ENCODE assay signal across 11 cellular contexts in the genomic region with DNA sequence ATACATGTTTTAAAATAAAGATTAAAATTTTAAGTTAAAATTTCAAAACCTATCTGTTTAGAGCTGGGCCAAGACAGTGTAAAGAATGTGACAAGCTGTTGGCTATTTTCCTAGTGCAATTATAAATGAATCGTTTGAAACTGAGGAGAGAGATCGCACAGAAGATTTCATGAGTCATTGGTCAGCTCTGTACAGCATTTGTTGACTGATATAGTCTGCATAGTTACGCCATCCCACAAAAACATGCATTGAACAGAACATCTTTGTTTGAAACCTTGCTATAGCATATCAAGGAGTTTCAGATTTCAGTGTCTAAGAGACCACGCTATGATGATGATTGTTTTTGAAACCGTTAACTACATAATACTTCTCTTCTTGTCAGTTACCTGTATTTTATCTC. TPM values are rescaled to one million over a fixed set of nuclear protein-coding genes. Genes with fewer than 3 reads are reported as not detected.
A peak's percentile ranks its signal among the peaks of the same experiment; 100 is the strongest.
DNase-seq lines count a peak whose midpoint lies in the region; ATAC-seq and TF ChIP-seq lines count a peak whose summit lies in the region.
"Had no signal": no experiment of that assay in that cellular context is flagged by ENCODE, and none has a peak within 500 bp of the region (broad histone marks: within the 10 kb centered on the region; RNA-seq: fewer than 3 reads in every experiment).

No MANE protein-coding gene starts in this region.

- BruUV-seq in Calu3 (replicated peaks; lab: Mats Ljungman, UMichigan): no TSS peak

- H3K4me3 ChIP-seq in adipocyte (ENCODE audit: low read length) (no peak overlapping the region), sigmoid colon (no peak overlapping the region)
- H3K4me3 ChIP-seq: SK-N-MC had no signal

- no peak overlapping the region for H3K27ac ChIP-seq in sigmoid colon
- H3K27ac ChIP-seq: SK-N-MC had no signal

- no peak overlapping the region for H3K9ac ChIP-seq in adipocyte (ENCODE audit: low read length)

- H3K36me3 ChIP-seq in adipocyte (ENCODE audit: control insufficient read depth, insufficient read depth, low read length, severe bottlenecking) (no peaks in the 10 kb centered on the region), sigmoid colon (no peaks in the 10 kb centered on the region)

- H3K27me3 Mint-ChIP-seq in Calu3 (ENCODE audit: unreplicated experiment) (no peaks in the 10 kb centered on the region), nephron progenitor cell (ENCODE audit: low read depth, poor library complexity) (peaks cover 7% of the 10 kb centered on the region)

- H3K4me1 ChIP-seq in adipocyte (ENCODE audit: control insufficient read depth, insufficient read depth, low read length) (peaks cover 19% of the 10 kb centered on the region), sigmoid colon (peaks cover 0 to 25% (median 21%) of the 10 kb centered on the region in 4 donors)

- H3K27me3 ChIP-seq in adipocyte (replicated peaks; ENCODE audit: control insufficient read depth, insufficient read depth, low read length): no peaks in the 10 kb centered on the region
- H3K27me3 ChIP-seq in sigmoid colon: no peaks in the 10 kb centered on the region

- WGBS in sigmoid colon, 2 donors: 70 to 72% methylated on average over 5 of the region's 5 CpGs

- intact Hi-C loops in Calu3 (cut with micrococcal nuclease; ENCODE audit: unreplicated experiment) (no loop called here), sigmoid colon (cut with DNase I) (loop anchor here (10.0 kb wide), 1 partner anchor 89 kb away; the partner anchor contains the start of gene OTUD1)

- no peak for TF ChIP-seq EP300 in sigmoid colon (IDR thresholded peaks at IDR 0.05)

- no peak for TF ChIP-seq POLR2A in sigmoid colon (IDR thresholded peaks at IDR 0.05)

- H3K4me1 Mint-ChIP-seq in Calu3 (ENCODE audit: low read depth, unreplicated experiment) (peaks cover 19% of the 10 kb centered on the region), nephron progenitor cell (peaks cover 43% of the 10 kb centered on the region)

- ATAC-seq in GM18520 (IDR thresholded peaks at IDR 0.05; ENCODE audit: unreplicated experiment) (no peak), HG03354 (IDR thresholded peaks at IDR 0.05; ENCODE audit: poor library complexity, severe bottlenecking, unreplicated experiment) (no peak)

- H3K4me3 Mint-ChIP-seq in Calu3 (ENCODE audit: low read depth, unreplicated experiment) (no peak overlapping the region), nephron progenitor cell (no peak overlapping the region)

- H3K9me3 Mint-ChIP-seq in Calu3 (ENCODE audit: low read depth, unreplicated experiment) (no peaks in the 10 kb centered on the region), nephron progenitor cell (no peaks in the 10 kb centered on the region)

- CTCF ChIA-PET in Calu3 (lab: Charles Lee): interaction anchor here (0.5 to 0.9 kb wide), 3 partner anchors 30 to 621 kb away, joined by 3 to 4 read pairs (median 3); no protein-coding TSS in a partner anchor

- TF ChIP-seq CTCF in Calu3 (IDR thresholded peaks at IDR 0.05; ENCODE audit: unreplicated experiment) (no peak), sigmoid colon (IDR thresholded peaks at IDR 0.05) (no peak), nephron progenitor cell (IDR thresholded peaks at IDR 0.05) (no peak)

- H3K27ac Mint-ChIP-seq in Calu3 (ENCODE audit: unreplicated experiment) (no peak overlapping the region), nephron progenitor cell (no peak overlapping the region)

- DNase-seq in Calu3 (peak; percentile 49), HT-29 (ENCODE audit: low spot score) (peak; percentile 67), adipocyte (ENCODE audit: low read depth) (peak; percentile 80), left kidney (ENCODE audit: low read depth, low spot score) (peak; percentile 65), sigmoid colon (no peak), nephron progenitor cell (no peak)
- DNase-seq: activated T-cell treated with anti-CD3 and anti-CD28 coated beads for 4 hours had no signal

- peaks cover 9% of the 10 kb centered on the region for H3K36me3 Mint-ChIP-seq in Calu3 (ENCODE audit: insufficient read depth, unreplicated experiment)
- no peaks in the 10 kb centered on the region for H3K36me3 Mint-ChIP-seq in nephron progenitor cell (ENCODE audit: low read depth)

- H3K9me3 ChIP-seq in adipocyte (ENCODE audit: control insufficient read depth, low read length): no peaks in the 10 kb centered on the region
- no peaks in the 10 kb centered on the region for H3K9me3 ChIP-seq in sigmoid colon

RNA-seq across cellular contexts. Expression of gene C10orf67, which starts 1.3 kb away (rescaled TPM):
- 0.44 and 0.45 TPM in 2 replicates for total RNA-seq in Calu3 (2022)
- total RNA-seq in HT-29 (2014; rRNA removed; shearing (Covaris generic)): 0.18 TPM in 1 of 2 replicates, not detected in the other
- not detected for total RNA-seq in sigmoid colon
- under 1 TPM in 1 of 3 donors, not detected in 2; 0.04 TPM for polyA plus RNA-seq in sigmoid colon
- total RNA-seq: endothelial cell of umbilical vein had no signal
- polyA plus RNA-seq: endothelial cell of umbilical vein had no signal

Comparison
In these comparisons a context has a peak if more than half of its experiments do, and no peak if none do; other contexts are left out.
1. DNase-seq: peak in Calu3 (single experiment), HT-29 (single experiment), adipocyte (single experiment) and left kidney (single experiment); none in sigmoid colon (single experiment) and nephron progenitor cell (single experiment).